In the genomic region with DNA sequence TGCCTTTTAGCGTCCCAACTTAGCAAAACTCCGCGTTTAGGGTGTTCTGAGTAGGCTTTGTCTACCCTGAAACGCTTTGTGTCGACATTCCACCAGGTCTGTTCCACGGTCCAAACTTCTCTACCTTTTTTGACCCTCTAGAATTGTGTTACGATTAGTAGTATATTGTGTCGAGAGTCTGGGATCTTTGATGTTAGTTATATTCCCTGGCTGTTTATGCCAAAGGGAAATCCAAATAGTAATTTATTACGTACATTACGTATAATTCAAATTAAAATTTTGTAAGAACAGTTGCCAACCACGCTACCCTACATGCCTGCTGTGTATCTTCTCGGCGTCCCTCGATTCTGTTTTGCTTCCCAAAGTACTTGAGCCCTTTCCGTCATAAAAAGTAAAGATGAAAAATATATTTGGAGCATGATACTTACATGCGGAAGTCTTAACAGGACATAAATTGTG, we compare ENCODE assay signal across 8 cellular contexts. TPM values are rescaled to one million over a fixed set of nuclear protein-coding genes. Genes with fewer than 3 reads are reported as not detected.
DNase-seq lines count a peak whose midpoint lies in the region; ATAC-seq and TF ChIP-seq lines count a peak whose summit lies in the region.

No MANE protein-coding gene starts in this region.

- H3K4me2 ChIP-seq in mammary epithelial cell (ENCODE audit: insufficient read depth, low read depth, low read length), result peak overlapping the region; percentile 90

- peaks cover 38% of the 10 kb centered on the region for H3K79me2 ChIP-seq in mammary epithelial cell (ENCODE audit: insufficient read depth, low read length)

- CTCF ChIA-PET in mammary epithelial cell (lab: Charles Lee; ENCODE audit: low non-redundant PET), result no interaction called here

- H3K9ac ChIP-seq in mammary epithelial cell (ENCODE audit: insufficient read depth, low read length), result peak overlapping the region; percentile 100

- peaks cover 23% of the 10 kb centered on the region for H3K4me1 ChIP-seq in mammary epithelial cell (ENCODE audit: insufficient read depth, low read length)

- DNase-seq in DMS114 treated with DMSO at 0.1 percent for 48 hours (lab: John Stamatoyannopoulos, UW; ENCODE audit: unreplicated experiment) (peak; percentile 46), NCI-H1694 treated with DMSO at 0.1 percent for 48 hours (lab: John Stamatoyannopoulos, UW) (peak; percentile 64), mammary epithelial cell (no peak), medulla oblongata (ENCODE audit: extremely low spot score) (peak; percentile 27)

- dilution Hi-C loops in mammary epithelial cell (cut with HindIII; ENCODE audit: low sequenced_read_pairs), result no loop called here

- no peaks in the 10 kb centered on the region for H4K20me1 ChIP-seq in mammary epithelial cell (ENCODE audit: insufficient read depth, low read length)

- ATAC-seq in HG03342 (IDR thresholded peaks at IDR 0.05; ENCODE audit: unreplicated experiment), result no peak
- no peak for ATAC-seq in GM18907 (IDR thresholded peaks at IDR 0.05; ENCODE audit: unreplicated experiment)
- no peak for ATAC-seq in HG02840 (IDR thresholded peaks at IDR 0.05; ENCODE audit: low FRiP score, unreplicated experiment)
- no peak for ATAC-seq in HG03432 (IDR thresholded peaks at IDR 0.05; ENCODE audit: unreplicated experiment)

- TF ChIP-seq CTCF in mammary epithelial cell (conservative IDR thresholded peaks at IDR 0.05 in 1 of 2, IDR thresholded peaks at IDR 0.05 in 1 of 2; ENCODE audit: extremely low read depth in 1 of 2, insufficient read depth in 1 of 2, low read depth in 1 of 2, low read length in 2 of 2), result no peak

- in situ Hi-C loops in mammary epithelial cell (cut with MboI; ENCODE audit: low sequenced_read_pairs in 2 of 2), result no loop called here

- TSS peak; percentile 89 for BruUV-seq in mammary epithelial cell (replicated peaks; lab: Mats Ljungman, UMichigan)

- H3K4me3 ChIP-seq in mammary epithelial cell (replicated peaks in 1 of 3; ENCODE audit: insufficient read depth in 1 of 3, low read depth in 2 of 3, low read length in 3 of 3), result peak overlapping the region; percentile 92 to 94 (median 93)

- no peaks in the 10 kb centered on the region for H3K27me3 ChIP-seq in mammary epithelial cell (ENCODE audit: insufficient read depth, low read length)

- peak overlapping the region; percentile 97 for H3K27ac ChIP-seq in mammary epithelial cell (ENCODE audit: insufficient read depth, low read depth, low read length)

- no peaks in the 10 kb centered on the region for H3K9me3 ChIP-seq in mammary epithelial cell (replicated peaks; ENCODE audit: insufficient read depth, low read length)

- H2AFZ ChIP-seq in mammary epithelial cell (ENCODE audit: low read depth, low read length), result peak overlapping the region; percentile 89

- intact Hi-C loops in mammary epithelial cell (cut with micrococcal nuclease), result loop anchor here (1.0 to 5.0 kb wide), 2 partner anchors 9 to 40 kb away; no protein-coding TSS in a partner anchor

- H3K36me3 ChIP-seq in mammary epithelial cell (ENCODE audit: insufficient read depth, low read length), result no peaks in the 10 kb centered on the region

- WGBS in mammary epithelial cell (ENCODE audit: low coverage, missing lambda C conversion rate), result under 1% methylated on average over 16 of the region's 16 CpGs

RNA-seq across cellular contexts. Expression of gene TTC32, which starts 0.5 kb away (rescaled TPM):
- 10 to 100 TPM in 1 of 2 donors, 1 to 10 TPM in 1; 8.0 to 12.5 TPM for total RNA-seq in mammary epithelial cell
- polyA plus RNA-seq in mammary epithelial cell, result 4.8 TPM
- polyA minus RNA-seq in mammary epithelial cell, result not detected
